Comparison of ENCODE assay signal across 1 cellular context in genomic region chr2:42974697-42975357, GRCh38.
TF ChIP-seq lines count a peak whose summit lies in the region.

No MANE protein-coding gene starts in this region.

TF ChIP-seq in HepG2, 621 proteins besides CTCF, POLR2A, EP300 and RAD21 (continued from another document and continues in another):
- TF ChIP-seq HNF1A (IDR thresholded peaks at IDR 0.05; ENCODE audit: low read depth) (peak; percentile 71), HNF1A (CRISPR knock-in tag; IDR thresholded peaks at IDR 0.05; ENCODE audit: borderline replicate concordance) (peak; percentile 97), JARID2 (CRISPR knock-in tag; IDR thresholded peaks at IDR 0.05; ENCODE audit: insufficient replicate concordance) (no peak), NR0B2 (CRISPR knock-in tag; IDR thresholded peaks at IDR 0.05) (peak; percentile 18; the same call in 1 of the 2 replicates), ZSCAN31 (CRISPR knock-in tag; IDR thresholded peaks at IDR 0.05; ENCODE audit: low read depth) (peak; percentile 95), NAIF1 (CRISPR knock-in tag; IDR thresholded peaks at IDR 0.05; ENCODE audit: borderline replicate concordance) (0 out of 2 replicates have a peak, but pooled peaks have one; percentile 56), RFX1 (IDR thresholded peaks at IDR 0.05) (no peak), ZFP36L2 (CRISPR knock-in tag; IDR thresholded peaks at IDR 0.05) (0 out of 2 replicates have a peak, but pooled peaks have one; percentile 21), ZNF326 (CRISPR knock-in tag; IDR thresholded peaks at IDR 0.05; ENCODE audit: borderline replicate concordance) (no peak), ZNF720 (CRISPR knock-in tag; IDR thresholded peaks at IDR 0.05) (no peak), ZNF333 (CRISPR knock-in tag; IDR thresholded peaks at IDR 0.05; ENCODE audit: borderline replicate concordance) (no peak), HMG20A (CRISPR knock-in tag; IDR thresholded peaks at IDR 0.05; ENCODE audit: borderline replicate concordance) (peak; percentile 79; the same call in 1 of the 2 replicates), ZNF777 (CRISPR knock-in tag; IDR thresholded peaks at IDR 0.05) (no peak), ZNF264 (CRISPR knock-in tag; IDR thresholded peaks at IDR 0.05) (peak; percentile 90), ZNF557 (CRISPR knock-in tag; IDR thresholded peaks at IDR 0.05) (no peak), SP4 (CRISPR knock-in tag; IDR thresholded peaks at IDR 0.05) (peak; percentile 71; the same call in 1 of the 2 replicates), SALL1 (CRISPR knock-in tag; IDR thresholded peaks at IDR 0.05) (peak; percentile 95), ZNF570 (CRISPR knock-in tag; IDR thresholded peaks at IDR 0.05; ENCODE audit: borderline replicate concordance) (no peak), SIX4 (CRISPR knock-in tag; IDR thresholded peaks at IDR 0.05) (peak; percentile 83), TBX3 (IDR thresholded peaks at IDR 0.05; ENCODE audit: borderline replicate concordance) (peak; percentile 79), TEF (CRISPR knock-in tag; IDR thresholded peaks at IDR 0.05) (no peak; the same call in 1 of the 2 replicates), AGO2 (optimal IDR thresholded peaks at IDR 0.05; ENCODE audit: low read depth, low read length) (no peak), ZNF567 (CRISPR knock-in tag; IDR thresholded peaks at IDR 0.05; ENCODE audit: borderline replicate concordance) (peak; percentile 84), HIC2 (CRISPR knock-in tag; IDR thresholded peaks at IDR 0.05; ENCODE audit: low read depth) (peak; percentile 49), PRDM4 (CRISPR knock-in tag; IDR thresholded peaks at IDR 0.05; ENCODE audit: borderline replicate concordance) (peak; percentile 63), ZNF737 (CRISPR knock-in tag; IDR thresholded peaks at IDR 0.05; ENCODE audit: borderline replicate concordance) (no peak), ARID3A (IDR thresholded peaks at IDR 0.05; ENCODE audit: low read depth, low read length) (no peak; the same call in none of the 2 replicates), FOSL1 (CRISPR knock-in tag; IDR thresholded peaks at IDR 0.05; ENCODE audit: borderline replicate concordance) (no peak), SSRP1 (CRISPR knock-in tag; IDR thresholded peaks at IDR 0.05) (peak; percentile 59; the same call in 1 of the 2 replicates), NFKBIZ (CRISPR knock-in tag; IDR thresholded peaks at IDR 0.05) (peak; percentile 95), ZBTB2 (CRISPR knock-in tag; IDR thresholded peaks at IDR 0.05; ENCODE audit: low read depth) (no peak), TCF7L2 (IDR thresholded peaks at IDR 0.05; ENCODE audit: low read depth, low read length) (no peak), TFE3 (CRISPR knock-in tag; IDR thresholded peaks at IDR 0.05) (peak; percentile 90), RBAK (CRISPR knock-in tag; IDR thresholded peaks at IDR 0.05) (no peak; the same call in 1 of the 2 replicates), ZBTB4 (CRISPR knock-in tag; IDR thresholded peaks at IDR 0.05; ENCODE audit: borderline replicate concordance) (peak; percentile 92; the same call in 1 of the 2 replicates), ZBTB7A (CRISPR knock-in tag; IDR thresholded peaks at IDR 0.05) (peak; percentile 97), MLX (CRISPR knock-in tag; IDR thresholded peaks at IDR 0.05) (peak; percentile 72; the same call in 1 of the 2 replicates), CSRNP1 (CRISPR knock-in tag; IDR thresholded peaks at IDR 0.05) (peak; percentile 83), ZNF782 (CRISPR knock-in tag; IDR thresholded peaks at IDR 0.05; ENCODE audit: borderline replicate concordance) (peak; percentile 80)
